22 cellular contexts compared by ENCODE assay signal in genomic region chr1:37872692-37873091, GRCh38. TPM values are rescaled to one million over a fixed set of nuclear protein-coding genes. Genes with fewer than 3 reads are reported as not detected.
DNase-seq lines count a peak whose midpoint lies in the region; ATAC-seq, FAIRE-seq and TF ChIP-seq lines count a peak whose summit lies in the region.
"Had no signal": no experiment of that assay in that cellular context is flagged by ENCODE, and none has a peak within 500 bp of the region (broad histone marks: within the 10 kb centered on the region; RNA-seq: fewer than 3 reads in every experiment).

No MANE protein-coding gene starts in this region.

- intact Hi-C loops in dendritic cell treated with granulocyte-macrophage colony-stimulating factor and Interleukin-4, amounts not matched to agents 40 ng/mL and 50 ng/mL, for 4 days (cut with micrococcal nuclease), result no loop called here

- H3K4me3 Mint-ChIP-seq in activated T-cell treated with anti-CD3 and anti-CD28 coated beads, Interleukin-2, amount 50 U/mL, for 72 hours, result no peak overlapping the region
- no peak overlapping the region for H3K4me3 Mint-ChIP-seq in dendritic cell treated with granulocyte-macrophage colony-stimulating factor and Interleukin-4, amounts not matched to agents 40 ng/mL and 50 ng/mL, for 4 days
- H3K4me3 Mint-ChIP-seq: CD14-positive monocyte; CD8-positive, alpha-beta T cell; GM23338; HFFc6 had no signal

- H3K4me1 Mint-ChIP-seq in activated T-cell treated with anti-CD3 and anti-CD28 coated beads, Interleukin-2, amount 50 U/mL, for 72 hours (ENCODE audit: low read depth), result no peaks in the 10 kb centered on the region
- no peaks in the 10 kb centered on the region for H3K4me1 Mint-ChIP-seq in dendritic cell treated with granulocyte-macrophage colony-stimulating factor and Interleukin-4, amounts not matched to agents 40 ng/mL and 50 ng/mL, for 4 days (ENCODE audit: low read depth)
- H3K4me1 Mint-ChIP-seq: CD14-positive monocyte, GM23338 had no signal

- no peak for TF ChIP-seq POLR2A in GM12891 (IDR thresholded peaks at IDR 0.05; ENCODE audit: low read depth, low read length)

- FAIRE-seq in GM12891 (lab: Jason Lieb, UNC), result peak; percentile 13
- FAIRE-seq: GM12892, GM18507, H54 had no signal

- no peaks in the 10 kb centered on the region for H3K27me3 Mint-ChIP-seq in activated T-cell treated with anti-CD3 and anti-CD28 coated beads, Interleukin-2, amount 50 U/mL, for 72 hours (ENCODE audit: low read depth)
- H3K27me3 Mint-ChIP-seq in dendritic cell treated with granulocyte-macrophage colony-stimulating factor and Interleukin-4, amounts not matched to agents 40 ng/mL and 50 ng/mL, for 4 days, result no peaks in the 10 kb centered on the region

- peak overlapping the region; percentile 6 for H3K27ac Mint-ChIP-seq in activated T-cell treated with anti-CD3 and anti-CD28 coated beads, Interleukin-2, amount 50 U/mL, for 72 hours
- H3K27ac Mint-ChIP-seq in dendritic cell treated with granulocyte-macrophage colony-stimulating factor and Interleukin-4, amounts not matched to agents 40 ng/mL and 50 ng/mL, for 4 days, result peak overlapping the region; percentile 26
- H3K27ac Mint-ChIP-seq: CD8-positive, alpha-beta T cell; GM23338; HFFc6 had no signal

- no peak for DNase-seq in activated T-cell treated with anti-CD3 and anti-CD28 coated beads, Interleukin-2, amount 50 U/mL, for 72 hours
- no peak for DNase-seq in activated T-cell treated with anti-CD3 and anti-CD28 coated beads for 4 hours
- DNase-seq in GM12891 (ENCODE audit: insufficient read length, low spot score), result no peak
- DNase-seq in NCI-H1048 (lab: John Stamatoyannopoulos, UW), result no peak
- no peak for DNase-seq in COLO829 (ENCODE audit: low spot score)
- no peak for DNase-seq in activated gamma-delta T cell (lab: John Stamatoyannopoulos, UW)
- DNase-seq: 8988T; CD8-positive, alpha-beta T cell; COR-L47; DMS 273 treated with DMSO at 0.1 percent for 48 hours; DMS53; DND-41; EL; HFFc6 had no signal

- H3K9me3 Mint-ChIP-seq in activated T-cell treated with anti-CD3 and anti-CD28 coated beads, Interleukin-2, amount 50 U/mL, for 72 hours, result no peaks in the 10 kb centered on the region
- no peaks in the 10 kb centered on the region for H3K9me3 Mint-ChIP-seq in dendritic cell treated with granulocyte-macrophage colony-stimulating factor and Interleukin-4, amounts not matched to agents 40 ng/mL and 50 ng/mL, for 4 days
- H3K9me3 Mint-ChIP-seq: CD14-positive monocyte; CD8-positive, alpha-beta T cell; GM23338; HFFc6 had no signal

- no peak for ATAC-seq in activated T-cell treated with anti-CD3 and anti-CD28 coated beads, Interleukin-2, amount 50 U/mL, for 72 hours (replicated peaks in 1 of 2)
- ATAC-seq in esophagus mucosa, result peak; percentile 67
- ATAC-seq: CD8-positive, alpha-beta T cell; GM23338; HCT116 had no signal

- peaks cover 4 to 24% of the 10 kb centered on the region in 2 donors for H3K36me3 Mint-ChIP-seq in activated T-cell treated with anti-CD3 and anti-CD28 coated beads, Interleukin-2, amount 50 U/mL, for 72 hours (ENCODE audit: insufficient read depth in 2 of 2)
- H3K36me3 Mint-ChIP-seq in dendritic cell treated with granulocyte-macrophage colony-stimulating factor and Interleukin-4, amounts not matched to agents 40 ng/mL and 50 ng/mL, for 4 days (ENCODE audit: low read depth), result peaks cover 98% of the 10 kb centered on the region

TF ChIP-seq in GM12891, 5 proteins besides CTCF, POLR2A, EP300 and RAD21:
- TF ChIP-seq POU2F2 (IDR thresholded peaks at IDR 0.05; ENCODE audit: low read depth, low read length), result no peak

RNA-seq across cellular contexts. Expression of gene MTF1, which starts 13.3 kb away (rescaled TPM):
- total RNA-seq in activated T-cell treated with anti-CD3 and anti-CD28 coated beads, Interleukin-2, amount 50 U/mL, for 72 hours, result 10 to 100 TPM; 26.8 to 28.1 TPM
- 4.3 TPM for polyA plus RNA-seq in GM12891 (2012; ENCODE audit: low read depth, missing spikeins)
- 39.3 TPM for total RNA-seq in esophagus mucosa
